Comparison of ENCODE assay signal across 24 cellular contexts in genomic region chr9:129798973-129799372, GRCh38. TPM values are rescaled to one million over a fixed set of nuclear protein-coding genes. Genes with fewer than 3 reads are reported as not detected.
DNase-seq lines count a peak whose midpoint lies in the region; ATAC-seq and TF ChIP-seq lines count a peak whose summit lies in the region.
"Had no signal": no experiment of that assay in that cellular context is flagged by ENCODE, and none has a peak within 500 bp of the region (broad histone marks: within the 10 kb centered on the region; RNA-seq: fewer than 3 reads in every experiment).

No MANE protein-coding gene starts in this region.

- H2AK9ac ChIP-seq in IMR-90 (replicated peaks; ENCODE audit: low read depth, low read length, poor library complexity), result no peak overlapping the region

- peaks cover 2% of the 10 kb centered on the region; the same call in 2 of the 3 replicates for H3K4me1 Mint-ChIP-seq in GM23338
- H3K4me1 Mint-ChIP-seq in activated CD4-positive, alpha-beta memory T cell treated with anti-CD3 and anti-CD28 coated beads, Interleukin-2, amount 10 ng/mL, durations not matched to agents 7 days and 5 days, result peaks cover 8% of the 10 kb centered on the region

- H3K9me3 Mint-ChIP-seq in GM23338, result no peaks in the 10 kb centered on the region; the same call in 2 of the 3 replicates
- no peaks in the 10 kb centered on the region for H3K9me3 Mint-ChIP-seq in activated CD4-positive, alpha-beta memory T cell treated with anti-CD3 and anti-CD28 coated beads, Interleukin-2, amount 10 ng/mL, durations not matched to agents 7 days and 5 days
- H3K9me3 Mint-ChIP-seq: CD14-positive monocyte; CD4-positive, alpha-beta memory T cell; CD4-positive, CD25-positive, alpha-beta regulatory T cell; CD8-positive, alpha-beta memory T cell had no signal

- no peak overlapping the region for H3K27ac Mint-ChIP-seq in GM23338
- no peak overlapping the region for H3K27ac Mint-ChIP-seq in activated CD4-positive, alpha-beta memory T cell treated with anti-CD3 and anti-CD28 coated beads, Interleukin-2, amount 10 ng/mL, durations not matched to agents 7 days and 5 days
- H3K27ac Mint-ChIP-seq: CD14-positive monocyte; CD4-positive, alpha-beta memory T cell; CD4-positive, CD25-positive, alpha-beta regulatory T cell; CD8-positive, alpha-beta memory T cell had no signal

- H3F3A ChIP-seq in GM23338 (replicated peaks; ENCODE audit: low read depth), result no peaks in the 10 kb centered on the region

- H4K20me1 ChIP-seq in GM23338 (replicated peaks; ENCODE audit: insufficient read depth) (no peaks in the 10 kb centered on the region), IMR-90 (ENCODE audit: insufficient read depth, low read length) (no peaks in the 10 kb centered on the region)

- H2AFZ ChIP-seq in GM23338, result 0 out of 2 replicates have a peak overlapping the region, but pooled peaks have one; percentile 23
- no peak overlapping the region for H2AFZ ChIP-seq in IMR-90 (replicated peaks; ENCODE audit: low read length, poor library complexity)

- TF ChIP-seq POLR2A in IMR-90 (IDR thresholded peaks at IDR 0.05; ENCODE audit: low read depth, low read length), result no peak

- H3K9me2 ChIP-seq in GM23338 (ENCODE audit: insufficient read depth), result no peaks in the 10 kb centered on the region

- H3K14ac ChIP-seq in IMR-90 (replicated peaks; ENCODE audit: low read depth, low read length), result no peak overlapping the region

- H3K18ac ChIP-seq in IMR-90 (ENCODE audit: low read depth, low read length), result no peak overlapping the region

- H3K4me3 ChIP-seq in GM23338, result no peak overlapping the region
- no peak overlapping the region for H3K4me3 ChIP-seq in IMR-90 (ENCODE audit: insufficient read depth, low read depth, low read length)
- H3K4me3 ChIP-seq: BLaER1, GM12878 had no signal

- no CpG with 5 or more reads among the region's 6 CpGs for WGBS in IMR-90 (ENCODE audit: extremely low coverage in 2 of 2, insufficient read length in 1 of 2), 2 experiments

- no peak for TF ChIP-seq CTCF in GM23338 (conservative IDR thresholded peaks at IDR 0.05; ENCODE audit: low read depth in 2 of 2)
- no peak for TF ChIP-seq CTCF in IMR-90 (conservative IDR thresholded peaks at IDR 0.05; ENCODE audit: low read depth, low read length)

- peaks cover 3% of the 10 kb centered on the region; the same call in 1 of the 2 replicates for H3K79me2 ChIP-seq in GM23338 (replicated peaks; ENCODE audit: insufficient read depth)

- H2AK5ac ChIP-seq in IMR-90 (ENCODE audit: low read depth, low read length), result no peak overlapping the region

- H3K4me1 ChIP-seq in GM23338 (ENCODE audit: insufficient read depth), result no peaks in the 10 kb centered on the region; the same call in 1 of the 2 replicates
- H3K4me1 ChIP-seq in IMR-90 (ENCODE audit: control insufficient read depth, insufficient read depth, low read length), result peaks cover 3% of the 10 kb centered on the region
- H3K4me1 ChIP-seq: BE2C had no signal

- dilution Hi-C loops in IMR-90 (cut with HindIII; ENCODE audit: low sequenced_read_pairs, unreplicated experiment), result no loop called here

- DNase-seq in GM23338 (ENCODE audit: low spot score), result no peak
- no peak for DNase-seq in IMR-90
- peak; percentile 61 for DNase-seq in iris pigment epithelial cell (ENCODE audit: low read depth)
- no peak for DNase-seq in activated CD4-positive, alpha-beta memory T cell treated with anti-CD3 and anti-CD28 coated beads, Interleukin-2, amount 10 ng/mL, durations not matched to agents 7 days and 5 days
- DNase-seq in NCI-H345 (lab: John Stamatoyannopoulos, UW), result no peak
- DNase-seq: 8988T; ACHN; BE2C; C1 segment of cervical spinal cord; CD4-positive, alpha-beta memory T cell; CD4-positive, CD25-positive, alpha-beta regulatory T cell; CD8-positive, alpha-beta memory T cell; COR-L47; DMS 273 treated with DMSO at 0.1 percent for 48 hours; DMS153; DMS53; DMS79; DND-41; EL; GDM1 had no signal

- peaks cover 5% of the 10 kb centered on the region in 2 experiments; a peak in 3 of 4 replicates for H3K79me1 ChIP-seq in IMR-90 (ENCODE audit: low read depth in 1 of 2, low read length in 2 of 2)

- POLR2A ChIA-PET in IMR-90 (lab: Charles Lee; ENCODE audit: unreplicated experiment), result interaction anchor here (0.6 kb wide), 1 partner anchor 87 kb away, joined by 3 read pairs; no protein-coding TSS in a partner anchor
- POLR2A ChIA-PET in activated CD4-positive, alpha-beta memory T cell treated with anti-CD3 and anti-CD28 coated beads, Interleukin-2, amount 10 ng/mL, durations not matched to agents 7 days and 5 days (lab: Charles Lee), result no interaction called here

- H3K27me3 ChIP-seq in GM23338 (ENCODE audit: insufficient read depth) (no peaks in the 10 kb centered on the region), IMR-90 (ENCODE audit: control insufficient read depth, insufficient read depth, low read length) (peaks cover 21% of the 10 kb centered on the region)
- H3K27me3 ChIP-seq: BE2C had no signal

- no peaks in the 10 kb centered on the region for H3K9me3 ChIP-seq in IMR-90 (ENCODE audit: control insufficient read depth, insufficient read depth, low read length)
- H3K9me3 ChIP-seq: BE2C, BLaER1 had no signal

- H2BK5ac ChIP-seq in IMR-90 (ENCODE audit: low read depth, low read length, poor library complexity, severe bottlenecking), result no peak overlapping the region

- no peak for TF ChIP-seq RAD21 in IMR-90 (IDR thresholded peaks at IDR 0.05; ENCODE audit: low read length)

- H3K4me2 ChIP-seq in GM23338, result no peak overlapping the region
- H3K4me2 ChIP-seq in IMR-90 (ENCODE audit: low read depth, low read length), result no peak overlapping the region; the same call in 1 of the 2 replicates
- H3K4me2 ChIP-seq: BLaER1 had no signal

- H3K36me3 Mint-ChIP-seq in GM23338 (ENCODE audit: low read depth), result peaks cover 2% of the 10 kb centered on the region; the same call in 1 of the 3 replicates
- peaks cover 2% of the 10 kb centered on the region for H3K36me3 Mint-ChIP-seq in activated CD4-positive, alpha-beta memory T cell treated with anti-CD3 and anti-CD28 coated beads, Interleukin-2, amount 10 ng/mL, durations not matched to agents 7 days and 5 days (ENCODE audit: low read depth)
- H3K36me3 Mint-ChIP-seq: CD14-positive monocyte; CD4-positive, CD25-positive, alpha-beta regulatory T cell had no signal

- no peak overlapping the region for H3K9ac ChIP-seq in IMR-90 (ENCODE audit: low read depth, low read length)
- H3K9ac ChIP-seq: BLaER1 had no signal

- no peak overlapping the region for H3K4me3 Mint-ChIP-seq in GM23338
- no peak overlapping the region for H3K4me3 Mint-ChIP-seq in activated CD4-positive, alpha-beta memory T cell treated with anti-CD3 and anti-CD28 coated beads, Interleukin-2, amount 10 ng/mL, durations not matched to agents 7 days and 5 days
- H3K4me3 Mint-ChIP-seq: CD14-positive monocyte; CD4-positive, alpha-beta memory T cell; CD4-positive, CD25-positive, alpha-beta regulatory T cell; CD8-positive, alpha-beta memory T cell had no signal

- in situ Hi-C loops in IMR-90 (cut with MboI; ENCODE audit: low sequenced_read_pairs), result no loop called here

- H2BK15ac ChIP-seq in IMR-90 (ENCODE audit: low read depth, low read length), result no peak overlapping the region

- H4K8ac ChIP-seq in IMR-90 (ENCODE audit: low read depth in 2 of 2, low read length in 2 of 2), result no peak overlapping the region

- ATAC-seq in GM23338 (no peak), IMR-90 (ENCODE audit: low read depth) (no peak), HG02571 (IDR thresholded peaks at IDR 0.05; ENCODE audit: unreplicated experiment) (no peak)
- ATAC-seq: GM12878 had no signal

- no peak overlapping the region for H2BK120ac ChIP-seq in IMR-90 (ENCODE audit: low read depth, low read length)

- peaks cover 10% of the 10 kb centered on the region for H3K27me3 Mint-ChIP-seq in GM23338 (ENCODE audit: insufficient read depth, low read depth, poor library complexity)
- H3K27me3 Mint-ChIP-seq in activated CD4-positive, alpha-beta memory T cell treated with anti-CD3 and anti-CD28 coated beads, Interleukin-2, amount 10 ng/mL, durations not matched to agents 7 days and 5 days, result peaks cover 3% of the 10 kb centered on the region
- H3K27me3 Mint-ChIP-seq: CD4-positive, alpha-beta memory T cell; CD8-positive, alpha-beta memory T cell had no signal

- BruUV-seq in IMR-90 (replicated peaks; lab: Mats Ljungman, UMichigan), result no TSS peak

- H3K27ac ChIP-seq in GM23338 (ENCODE audit: low read depth), result no peak overlapping the region
- no peak overlapping the region for H3K27ac ChIP-seq in IMR-90 (ENCODE audit: insufficient read depth, low read length)
- H3K27ac ChIP-seq: BLaER1 had no signal

- intact Hi-C loops in IMR-90 (cut with micrococcal nuclease), result no loop called here

- no peak overlapping the region for H2BK20ac ChIP-seq in IMR-90 (ENCODE audit: low read depth, low read length)

- CTCF ChIA-PET in IMR-90 (lab: Yijun Ruan, JAX), result interaction anchor here (1.0 kb wide), 1 partner anchor 14 kb away, joined by 3 read pairs; no protein-coding TSS in a partner anchor
- CTCF ChIA-PET in activated CD4-positive, alpha-beta memory T cell treated with anti-CD3 and anti-CD28 coated beads, Interleukin-2, amount 10 ng/mL, durations not matched to agents 7 days and 5 days (lab: Charles Lee), result interaction anchor here (0.6 to 1.4 kb wide), 3 partner anchors 9 to 206 kb away, joined by 3 to 8 read pairs (median 5); no protein-coding TSS in a partner anchor

- no peaks in the 10 kb centered on the region for H3K9me1 ChIP-seq in IMR-90 (ENCODE audit: insufficient read depth, low read length)

- no peak overlapping the region for H3K4ac ChIP-seq in IMR-90 (ENCODE audit: low read depth, low read length)

- H3K36me3 ChIP-seq in GM23338 (ENCODE audit: insufficient read depth) (no peaks in the 10 kb centered on the region), IMR-90 (ENCODE audit: control insufficient read depth, insufficient read depth, low read length) (no peaks in the 10 kb centered on the region)
- H3K36me3 ChIP-seq: BE2C, BLaER1 had no signal

- 0 out of 2 replicates have a peak overlapping the region, but pooled peaks have one; percentile 2 for H3K23ac ChIP-seq in IMR-90 (ENCODE audit: low read depth, low read length)

- no peak overlapping the region for H3K56ac ChIP-seq in IMR-90 (ENCODE audit: extremely low read depth, insufficient read depth, low read length)

- no peak overlapping the region for H4K91ac ChIP-seq in IMR-90 (ENCODE audit: insufficient read depth, low read depth, low read length)

- no peak overlapping the region for H4K5ac ChIP-seq in IMR-90 (ENCODE audit: low read depth, low read length)

RNA-seq across cellular contexts. Expression of gene TOR1B, which starts 4.0 kb away (rescaled TPM):
- 36.2 and 42.4 TPM in 2 replicates for total RNA-seq in GM23338 (2014; rRNA removed; shearing (Covaris generic))
- polyA plus RNA-seq in GM23338 (2016; fragmentation: Nextera tagmentation; extraction: Ambion mirVana), result 8.8 and 10.6 TPM in 2 replicates
- total RNA-seq in IMR-90 (2012; rRNA removed), result 15.6 and 16.4 TPM in 2 replicates
- 20.5 and 21.0 TPM in 2 replicates for polyA plus RNA-seq in IMR-90 (2012; rRNA removed)
- polyA plus RNA-seq in IMR-90 (2012; cell fraction: cytosol; rRNA removed), result 22.9 and 28.0 TPM in 2 replicates
- polyA plus RNA-seq in IMR-90 (2012; cell fraction: nucleus; rRNA removed; ENCODE audit: low replicate concordance), result 15.8 and 20.5 TPM in 2 replicates
- 10 to 100 TPM; 29.0 to 30.8 TPM for total RNA-seq in activated CD4-positive, alpha-beta memory T cell treated with anti-CD3 and anti-CD28 coated beads, Interleukin-2, amount 10 ng/mL, durations not matched to agents 7 days and 5 days

RNA-seq across cellular contexts. Expression of gene TOR1A, which starts 25.0 kb away (rescaled TPM):
- 33.9 and 45.7 TPM in 2 replicates for total RNA-seq in GM23338 (2014; rRNA removed; shearing (Covaris generic))
- polyA plus RNA-seq in GM23338 (2016; fragmentation: Nextera tagmentation; extraction: Ambion mirVana) (23.6 and 24.2 TPM in 2 replicates), IMR-90 (2012; rRNA removed) (67.5 and 74.2 TPM in 2 replicates)
- total RNA-seq in IMR-90 (2012; rRNA removed), result 27.1 and 34.4 TPM in 2 replicates
- polyA plus RNA-seq in IMR-90 (2012; cell fraction: cytosol; rRNA removed), result 38.0 and 47.1 TPM in 2 replicates
- polyA plus RNA-seq in IMR-90 (2012; cell fraction: nucleus; rRNA removed; ENCODE audit: low replicate concordance), result 16.4 and 30.6 TPM in 2 replicates
- 10 to 100 TPM; 54.6 to 56.9 TPM for total RNA-seq in activated CD4-positive, alpha-beta memory T cell treated with anti-CD3 and anti-CD28 coated beads, Interleukin-2, amount 10 ng/mL, durations not matched to agents 7 days and 5 days

RNA-seq across cellular contexts. Expression of gene C9orf78, which starts 36.1 kb away (rescaled TPM):
- total RNA-seq in GM23338 (2014; rRNA removed; shearing (Covaris generic)), result 34.4 and 46.1 TPM in 2 replicates
- polyA plus RNA-seq in GM23338 (2016; fragmentation: Nextera tagmentation; extraction: Ambion mirVana), result 72.8 and 84.6 TPM in 2 replicates
- 29.8 and 57.5 TPM in 2 replicates for total RNA-seq in IMR-90 (2012; rRNA removed)
- 36.7 and 46.0 TPM in 2 replicates for polyA plus RNA-seq in IMR-90 (2012; rRNA removed)
- polyA plus RNA-seq in IMR-90 (2012; cell fraction: cytosol; rRNA removed), result 18.7 and 18.8 TPM in 2 replicates
- polyA plus RNA-seq in IMR-90 (2012; cell fraction: nucleus; rRNA removed; ENCODE audit: low replicate concordance), result 3.1 and 12.3 TPM in 2 replicates
- total RNA-seq in activated CD4-positive, alpha-beta memory T cell treated with anti-CD3 and anti-CD28 coated beads, Interleukin-2, amount 10 ng/mL, durations not matched to agents 7 days and 5 days, result 10 to 100 TPM; 61.6 to 66.2 TPM

RNA-seq across cellular contexts. Expression of gene USP20, which starts 36.3 kb away (rescaled TPM):
- total RNA-seq in GM23338 (2014; rRNA removed; shearing (Covaris generic)), result 12.0 and 13.0 TPM in 2 replicates
- 9.9 and 10.4 TPM in 2 replicates for polyA plus RNA-seq in GM23338 (2016; fragmentation: Nextera tagmentation; extraction: Ambion mirVana)
- total RNA-seq in IMR-90 (2012; rRNA removed), result 3.8 and 4.4 TPM in 2 replicates
- 21.6 and 26.4 TPM in 2 replicates for polyA plus RNA-seq in IMR-90 (2012; rRNA removed)
- polyA plus RNA-seq in IMR-90 (2012; cell fraction: cytosol; rRNA removed), result 11.6 and 19.9 TPM in 2 replicates
- polyA plus RNA-seq in IMR-90 (2012; cell fraction: nucleus; rRNA removed; ENCODE audit: low replicate concordance), result 70.4 and 183 TPM in 2 replicates
- total RNA-seq in activated CD4-positive, alpha-beta memory T cell treated with anti-CD3 and anti-CD28 coated beads, Interleukin-2, amount 10 ng/mL, durations not matched to agents 7 days and 5 days, result 10 to 100 TPM; 86.4 to 87.6 TPM

RNA-seq across cellular contexts. Expression of gene PTGES, which starts 46.1 kb away (rescaled TPM):
- total RNA-seq in GM23338 (2014; rRNA removed; shearing (Covaris generic)), result 3.6 and 3.9 TPM in 2 replicates
- polyA plus RNA-seq in GM23338 (2016; fragmentation: Nextera tagmentation; extraction: Ambion mirVana) (2.8 and 3.3 TPM in 2 replicates), IMR-90 (2012; rRNA removed) (6.3 TPM in 2 replicates)
- 2.8 and 3.2 TPM in 2 replicates for total RNA-seq in IMR-90 (2012; rRNA removed)
- polyA plus RNA-seq in IMR-90 (2012; cell fraction: cytosol; rRNA removed), result 6.9 and 12.7 TPM in 2 replicates
- polyA plus RNA-seq in IMR-90 (2012; cell fraction: nucleus; rRNA removed; ENCODE audit: low replicate concordance), result 1.5 TPM in 2 replicates
- not detected for total RNA-seq in activated CD4-positive, alpha-beta memory T cell treated with anti-CD3 and anti-CD28 coated beads, Interleukin-2, amount 10 ng/mL, durations not matched to agents 7 days and 5 days
- total RNA-seq: CD4-positive, alpha-beta memory T cell; CD4-positive, CD25-positive, alpha-beta regulatory T cell; CD8-positive, alpha-beta memory T cell; GM12878 had no signal
- polyA plus RNA-seq: CD4-positive, alpha-beta memory T cell; CD8-positive, alpha-beta memory T cell had no signal
